ENCODE assay signal across 8 cellular contexts in the genomic region with DNA sequence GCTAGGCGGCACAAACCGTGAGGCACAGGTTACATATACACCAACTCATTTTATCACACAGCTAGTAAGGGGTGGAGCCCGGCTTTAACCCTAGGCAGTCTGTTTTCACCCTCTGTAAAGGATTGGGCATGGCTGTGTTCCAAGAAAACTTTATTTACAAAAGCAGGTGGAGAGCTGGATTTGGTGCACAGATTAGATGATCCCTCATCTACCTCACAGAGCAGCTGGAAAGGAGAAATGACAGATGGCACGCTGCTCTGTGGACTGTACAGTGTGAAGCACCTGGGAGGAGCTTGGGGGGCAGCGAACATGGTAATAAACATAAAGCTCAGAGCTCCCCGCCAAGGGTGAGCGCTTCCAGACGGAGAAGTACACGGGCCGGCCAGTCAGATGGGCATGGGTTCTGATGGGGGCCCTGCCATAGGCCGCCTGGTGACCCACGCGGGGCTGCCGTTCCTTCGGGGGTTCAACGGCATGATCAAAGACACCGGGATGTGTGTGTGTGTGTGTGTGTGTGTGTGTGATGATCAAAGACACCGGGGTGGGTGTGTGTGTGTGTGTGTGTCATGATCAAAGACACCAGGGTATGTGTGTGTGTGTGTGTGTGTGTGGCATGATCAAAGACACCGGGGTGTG. TPM values are rescaled to one million over a fixed set of nuclear protein-coding genes. Genes with fewer than 3 reads are reported as not detected.
DNase-seq lines count a peak whose midpoint lies in the region; ATAC-seq and TF ChIP-seq lines count a peak whose summit lies in the region.

No MANE protein-coding gene starts in this region.

- peak; percentile 3 for ATAC-seq in activated CD4-positive, alpha-beta T cell treated with anti-CD3 and anti-CD28 coated beads for 36 hours
- ATAC-seq in T-cell (replicated peaks in 1 of 4): peak; percentile 8 to 49 (median 15)

- no peak for TF ChIP-seq POLR2A in stomach (IDR thresholded peaks at IDR 0.05)

- no peaks in the 10 kb centered on the region for H3K9me3 Mint-ChIP-seq in activated CD4-positive, alpha-beta T cell treated with anti-CD3 and anti-CD28 coated beads for 36 hours (ENCODE audit: low read depth)
- H3K9me3 Mint-ChIP-seq in T-cell (no peaks in the 10 kb centered on the region), endodermal cell (no peaks in the 10 kb centered on the region)

- peak overlapping the region; percentile 73 for H3K27ac Mint-ChIP-seq in activated CD4-positive, alpha-beta T cell treated with anti-CD3 and anti-CD28 coated beads for 36 hours
- H3K27ac Mint-ChIP-seq in T-cell: peak overlapping the region; percentile 92
- H3K27ac Mint-ChIP-seq in endodermal cell: no peak overlapping the region

- H3K27me3 ChIP-seq in endodermal cell (ENCODE audit: control insufficient read depth, insufficient read depth, low read length, poor library complexity, severe bottlenecking): no peaks in the 10 kb centered on the region
- no peaks in the 10 kb centered on the region for H3K27me3 ChIP-seq in stomach

- TF ChIP-seq CTCF in endodermal cell (conservative IDR thresholded peaks at IDR 0.05): no peak
- no peak for TF ChIP-seq CTCF in stomach (IDR thresholded peaks at IDR 0.05)

- POLR2A ChIA-PET in activated CD4-positive, alpha-beta T cell treated with anti-CD3 and anti-CD28 coated beads for 36 hours (lab: Charles Lee): interaction anchor here (0.6 to 1.2 kb wide), 3 partner anchors 17 to 339 kb away, joined by 4 to 6 read pairs (median 4); no protein-coding TSS in a partner anchor
- POLR2A ChIA-PET in T-cell (lab: Charles Lee): interaction anchor here (0.6 to 1.4 kb wide), 5 partner anchors 79 to 1664 kb away, joined by 3 to 6 read pairs (median 4); a partner anchor contains a TSS

- H3K27me3 Mint-ChIP-seq in activated CD4-positive, alpha-beta T cell treated with anti-CD3 and anti-CD28 coated beads for 36 hours: no peaks in the 10 kb centered on the region
- H3K27me3 Mint-ChIP-seq in T-cell (no peaks in the 10 kb centered on the region), endodermal cell (ENCODE audit: insufficient read depth) (peaks cover 1% of the 10 kb centered on the region)

- peaks cover 25% of the 10 kb centered on the region for H3K36me3 Mint-ChIP-seq in activated CD4-positive, alpha-beta T cell treated with anti-CD3 and anti-CD28 coated beads for 36 hours (ENCODE audit: low read depth)
- H3K36me3 Mint-ChIP-seq in T-cell (peaks cover 13% of the 10 kb centered on the region), endodermal cell (ENCODE audit: low read depth) (peaks cover 9% of the 10 kb centered on the region)

- H3K4me1 Mint-ChIP-seq in activated CD4-positive, alpha-beta T cell treated with anti-CD3 and anti-CD28 coated beads for 36 hours: peaks cover 26% of the 10 kb centered on the region
- H3K4me1 Mint-ChIP-seq in T-cell: peaks cover 31 to 42% (median 32%) of the 10 kb centered on the region in 3 donors
- H3K4me1 Mint-ChIP-seq in endodermal cell: peaks cover 30% of the 10 kb centered on the region

- H3K4me3 ChIP-seq in endodermal cell (ENCODE audit: low read length) (no peak overlapping the region), stomach (peak overlapping the region; percentile 26 to 89 (median 84))

- CTCF ChIA-PET in activated CD4-positive, alpha-beta T cell treated with anti-CD3 and anti-CD28 coated beads for 36 hours (lab: Charles Lee): interaction anchor here (0.5 to 1.5 kb wide), 10 partner anchors 19 to 498 kb away, joined by 3 to 11 read pairs (median 4); no protein-coding TSS in a partner anchor
- CTCF ChIA-PET in T-cell (lab: Charles Lee): interaction anchor here (0.5 to 1.6 kb wide), 13 partner anchors 16 to 545 kb away, joined by 3 to 8 read pairs (median 3); a partner anchor contains a TSS

- H3K4me1 ChIP-seq in endodermal cell (ENCODE audit: control insufficient read depth, insufficient read depth, low read length) (no peaks in the 10 kb centered on the region), stomach (peaks cover 11 to 49% (median 23%) of the 10 kb centered on the region in 4 donors)

- H3K4me3 Mint-ChIP-seq in activated CD4-positive, alpha-beta T cell treated with anti-CD3 and anti-CD28 coated beads for 36 hours: peak overlapping the region; percentile 87
- H3K4me3 Mint-ChIP-seq in T-cell (peak overlapping the region; percentile 82 to 97 (median 89)), endodermal cell (peak overlapping the region; percentile 85)

- peaks cover 17% of the 10 kb centered on the region for H3K36me3 ChIP-seq in endodermal cell (ENCODE audit: control insufficient read depth, insufficient read depth, low read length)
- peaks cover 5 to 16% (median 12%) of the 10 kb centered on the region in 4 donors for H3K36me3 ChIP-seq in stomach

- H3K9ac ChIP-seq in endodermal cell (ENCODE audit: extremely low read depth, low read length, poor library complexity, severe bottlenecking): no peak overlapping the region

- WGBS in endodermal cell (ENCODE audit: insufficient coverage in 1 of 2, insufficient read length in 1 of 2), 2 experiments: 92 to 97% methylated on average over 6 to 18 of the region's 19 CpGs
- WGBS in stomach, 5 donors: 29 to 50% (median 46%) methylated on average over 14 to 19 of the region's 19 CpGs

- H3K9me3 ChIP-seq in endodermal cell (ENCODE audit: control insufficient read depth, low read length) (no peaks in the 10 kb centered on the region), stomach (no peaks in the 10 kb centered on the region)

- H3K27ac ChIP-seq in endodermal cell (ENCODE audit: low read depth, low read length) (no peak overlapping the region), stomach (peak overlapping the region; percentile 78 to 90 (median 87))

- TF ChIP-seq EP300 in stomach (IDR thresholded peaks at IDR 0.05): no peak

- no peak for DNase-seq in activated CD4-positive, alpha-beta T cell treated with anti-CD3 and anti-CD28 coated beads for 36 hours
- DNase-seq in activated CD4-positive, alpha-beta T cell treated with anti-CD3 and anti-CD28 coated beads, Interleukin-2, amount 50 U/mL, for 48 hours: no peak
- DNase-seq in T-cell (peak in 27 of 34 experiments; percentile 12 to 60 (median 20)), endodermal cell (peak; percentile 50), stomach (peak; percentile 54), NOMO-1 treated with DMSO at 0.1 percent for 48 hours (lab: John Stamatoyannopoulos, UW; ENCODE audit: unreplicated experiment) (no peak), RKO (ENCODE audit: low spot score) (no peak), AML-193 (lab: John Stamatoyannopoulos, UW) (no peak)

- intact Hi-C loops in activated CD4-positive, alpha-beta T cell treated with anti-CD3 and anti-CD28 coated beads for 36 hours (cut with DNase I, micrococcal nuclease): loop anchor here in 1 of 2 experiments (2.0 kb wide), 1 partner anchor 545 kb away; a partner anchor contains a TSS
- intact Hi-C loops in stomach (cut with DNase I; ENCODE audit: low total_unique reads): no loop called here

RNA-seq across cellular contexts. Expression of a gene that starts 0.9 kb away (rescaled TPM):
- total RNA-seq in activated CD4-positive, alpha-beta T cell treated with anti-CD3 and anti-CD28 coated beads for 36 hours: 10 to 100 TPM; 13.6 to 15.8 TPM
- total RNA-seq in T-cell: 10 to 100 TPM in 3 of 5 donors, 1 to 10 TPM in 2; 3.3 to 18.4 (median 16.1) TPM
- 10 to 100 TPM; 26.8 to 28.6 TPM for total RNA-seq in endodermal cell
- polyA plus RNA-seq in endodermal cell (2013, experiment 1 of 2): 22.7 TPM
- 18.5 TPM for polyA plus RNA-seq in endodermal cell (2013, experiment 2 of 2)
- total RNA-seq in stomach: 10 to 100 TPM in 1 of 5 donors, 1 to 10 TPM in 3, not detected in 1; 3.9 to 15.2 (median 6.4) TPM
- 1 to 10 TPM; 4.4 to 8.1 (median 7.1) TPM for polyA plus RNA-seq in stomach

Comparison
In these comparisons a context has a peak if more than half of its experiments do, and no peak if none do; other contexts are left out.
1. DNase-seq: peak in T-cell (27 of 34), endodermal cell (single experiment) and stomach (single experiment); none in activated CD4-positive, alpha-beta T cell treated with anti-CD3 and anti-CD28 coated beads for 36 hours (single experiment), activated CD4-positive, alpha-beta T cell treated with anti-CD3 and anti-CD28 coated beads, Interleukin-2, amount 50 U/mL, for 48 hours (0 of 2), NOMO-1 treated with DMSO at 0.1 percent for 48 hours (single experiment), RKO (single experiment) and AML-193 (0 of 2).
2. Peak in every context shown above with its lines, with median percentiles within 50 percentile points of each other: H3K4me3 Mint-ChIP-seq.